30 cellular contexts compared by ENCODE assay signal in genomic region chr3:195455789-195456188, GRCh38.
"Had no signal": no experiment of that assay in that cellular context is flagged by ENCODE, and none has a peak within 500 bp of the region (broad histone marks: within the 10 kb centered on the region; RNA-seq: fewer than 3 reads in every experiment).

No MANE protein-coding gene starts in this region.

- H3K9ac ChIP-seq: KMS-11 had no signal

- ATAC-seq: activated naive CD8-positive, alpha-beta T cell treated with anti-CD3 and anti-CD28 coated beads, Interleukin-2, amount 50 U/mL, for 24 hours; activated T-cell treated with anti-CD3 and anti-CD28 coated beads, Interleukin-2, amount 50 U/mL, for 4 hours; PC-3 had no signal

- H3K27me3 ChIP-seq: brain microvascular endothelial cell, cardiac muscle cell had no signal

- H3K36me3 ChIP-seq: brain microvascular endothelial cell, cardiac muscle cell had no signal

- DNase-seq: activated CD4-positive, alpha-beta memory T cell treated with anti-CD3 and anti-CD28 coated beads for 36 hours; activated CD4-positive, alpha-beta T cell treated with anti-CD3 and anti-CD28 coated beads, Interleukin-2, amount 50 U/mL, for 1 hour; activated CD8-positive, alpha-beta memory T cell treated with anti-CD3 and anti-CD28 coated beads, Interleukin-2, amount 50 U/mL, for 4 hours; activated gamma-delta T cell; activated naive CD4-positive, alpha-beta T cell treated with anti-CD3 and anti-CD28 coated beads for 36 hours; activated naive CD8-positive, alpha-beta T cell treated with anti-CD3 and anti-CD28 coated beads, Interleukin-2, amount 50 U/mL, for 24 hours; activated T-cell treated with anti-CD3 and anti-CD28 coated beads for 4 hours; activated T-cell treated with anti-CD3 and anti-CD28 coated beads, Interleukin-2, amount 50 U/mL, for 4 hours; anterior cingulate cortex; brain microvascular endothelial cell; MM.1S; MV-4-11; NCI-H1092; NCI-H1436 treated with DMSO at 0.1 percent for 48 hours; NCI-H1694 treated with DMSO at 0.1 percent for 48 hours; NCI-H2029; NCI-H510A; NCI-H526; NCI-H748 treated with DMSO at 0.1 percent for 48 hours; NK-92 treated with Interleukin-12 subunit alpha and Interleukin-12 subunit beta, amount 100 ng/mL, for 24 hours; PC-3; Right ventricle myocardium superior; SW 1271 had no signal

- H3K27ac Mint-ChIP-seq: activated CD4-positive, alpha-beta memory T cell treated with anti-CD3 and anti-CD28 coated beads for 36 hours; activated naive CD4-positive, alpha-beta T cell treated with anti-CD3 and anti-CD28 coated beads for 36 hours; activated naive CD8-positive, alpha-beta T cell treated with anti-CD3 and anti-CD28 coated beads, Interleukin-2, amount 50 U/mL, for 24 hours; T-helper 2 cell treated with Interferon-gamma antibody and Interleukin-4, amounts not matched to agents 5 μg/mL and 100 μg/mL, for 36 hours had no signal

- H3K4me3 ChIP-seq: cardiac muscle cell had no signal

- FAIRE-seq: RCC 7860, TTC549 had no signal

- H3K4me2 ChIP-seq: KMS-11 had no signal

- H3K9me3 Mint-ChIP-seq: activated naive CD8-positive, alpha-beta T cell treated with anti-CD3 and anti-CD28 coated beads, Interleukin-2, amount 50 U/mL, for 24 hours; central memory CD8-positive, alpha-beta T cell had no signal

- H3K4me3 Mint-ChIP-seq: activated CD4-positive, alpha-beta memory T cell treated with anti-CD3 and anti-CD28 coated beads for 36 hours; activated naive CD4-positive, alpha-beta T cell treated with anti-CD3 and anti-CD28 coated beads for 36 hours; activated naive CD8-positive, alpha-beta T cell; activated naive CD8-positive, alpha-beta T cell treated with anti-CD3 and anti-CD28 coated beads, Interleukin-2, amount 50 U/mL, for 24 hours; activated T-cell treated with anti-CD3 and anti-CD28 coated beads, Interleukin-2, amount 50 U/mL, for 4 hours; central memory CD8-positive, alpha-beta T cell; T-helper 2 cell treated with Interferon-gamma antibody and Interleukin-4, amounts not matched to agents 5 μg/mL and 100 μg/mL, for 36 hours had no signal

- H3K27me3 Mint-ChIP-seq: activated CD4-positive, alpha-beta memory T cell treated with anti-CD3 and anti-CD28 coated beads for 36 hours; activated naive CD8-positive, alpha-beta T cell; activated naive CD8-positive, alpha-beta T cell treated with anti-CD3 and anti-CD28 coated beads, Interleukin-2, amount 50 U/mL, for 24 hours; central memory CD8-positive, alpha-beta T cell had no signal

- H3K27ac ChIP-seq: brain microvascular endothelial cell, cardiac muscle cell, KMS-11 had no signal
